ENCODE assay signal across 24 cellular contexts in the genomic region with DNA sequence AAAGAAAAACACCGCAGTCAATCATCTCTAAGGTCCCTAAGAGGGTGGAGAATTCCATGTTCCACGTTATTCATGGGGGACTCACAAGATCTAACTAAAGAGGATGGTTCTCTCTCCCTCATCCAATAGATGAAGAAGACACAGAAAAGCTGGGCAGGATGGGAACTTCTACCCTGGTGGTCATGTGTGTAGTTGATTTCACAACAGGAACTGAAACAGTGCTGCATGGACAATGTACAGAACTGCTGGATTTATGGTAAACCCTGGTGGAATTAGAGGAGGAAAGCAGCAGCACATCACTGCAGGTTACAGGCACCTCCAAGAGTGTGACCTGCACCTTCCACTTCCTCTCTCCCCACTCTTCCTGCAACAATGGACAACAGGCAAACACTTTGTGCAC.
"Had no signal": no experiment of that assay in that cellular context is flagged by ENCODE, and none has a peak within 500 bp of the region (broad histone marks: within the 10 kb centered on the region; RNA-seq: fewer than 3 reads in every experiment).

No MANE protein-coding gene starts in this region.

- H3K4me1 ChIP-seq: breast epithelium, esophagus muscularis mucosa, foreskin keratinocyte, sigmoid colon, uterus had no signal

- DNase-seq: activated B cell treated with CpG ODN at 0.5 μM for 24 hours; activated naive CD4-positive, alpha-beta T cell; activated T-cell treated with anti-CD3 and anti-CD28 coated beads for 4 hours; activated T-cell treated with anti-CD3 and anti-CD28 coated beads, Interleukin-2, amount 50 U/mL, for 72 hours; central memory CD4-positive, alpha-beta T cell; foreskin keratinocyte; heart left ventricle; hypothalamus; immature natural killer cell; kidney; midbrain; naive thymus-derived CD4-positive, alpha-beta T cell; ovary; retina; sigmoid colon; small intestine; stimulated activated CD4-positive, alpha-beta T cell treated with anti-CD3 and anti-CD28 coated beads, Interleukin-4, amount 100 ng/mL, for 24 hours; trophoblast cell; uterus had no signal

- FAIRE-seq: kidney, small intestine had no signal

- H3K4me3 ChIP-seq: breast epithelium, esophagus muscularis mucosa, heart left ventricle, ovary, sigmoid colon, thoracic aorta, uterus had no signal

- H3K27ac ChIP-seq: breast epithelium, esophagus muscularis mucosa, foreskin keratinocyte, heart left ventricle, ovary, sigmoid colon, thoracic aorta, uterus had no signal

- H3K9me3 ChIP-seq: breast epithelium, esophagus muscularis mucosa, heart left ventricle, ovary, sigmoid colon, thoracic aorta, uterus had no signal

- H3K27me3 ChIP-seq: breast epithelium, esophagus muscularis mucosa, foreskin keratinocyte, heart left ventricle, ovary, sigmoid colon, uterus had no signal

- ATAC-seq: activated naive CD4-positive, alpha-beta T cell treated with anti-CD3 and anti-CD28 coated beads, Interleukin-2, amount 50 U/mL, for 72 hours; activated T-cell treated with anti-CD3 and anti-CD28 coated beads, Interleukin-2, amount 50 U/mL, for 72 hours; foreskin keratinocyte; heart left ventricle; naive thymus-derived CD4-positive, alpha-beta T cell; stimulated activated effector memory CD8-positive, alpha-beta T cell treated with anti-CD3 and anti-CD28 coated beads, Interleukin-12 subunit alpha, Interleukin-12 subunit beta, amount 100 ng/mL, for 72 hours had no signal

- H3K36me3 ChIP-seq: breast epithelium, ovary, uterus had no signal
